Comparison of ENCODE assay signal across 13 cellular contexts in the genomic region with DNA sequence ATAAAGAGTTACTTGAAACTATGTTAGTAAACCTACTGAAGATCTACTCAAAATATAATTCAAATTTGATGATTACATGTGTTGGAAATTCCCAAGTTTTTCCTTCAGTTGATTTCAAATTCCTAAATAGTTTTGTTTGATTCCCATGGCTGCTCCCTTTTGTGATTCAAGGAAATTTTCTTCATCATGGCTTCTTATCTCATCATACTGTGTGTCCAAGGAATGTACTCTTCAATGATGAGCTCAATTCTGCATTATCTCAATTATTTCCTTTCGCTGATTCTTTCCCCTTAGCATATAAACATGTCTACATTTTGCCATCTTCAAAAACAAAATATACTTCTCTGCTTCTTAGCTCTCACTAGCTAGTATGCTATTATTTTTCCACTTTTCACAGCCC.
DNase-seq lines count a peak whose midpoint lies in the region; ATAC-seq and TF ChIP-seq lines count a peak whose summit lies in the region.
"Had no signal": no experiment of that assay in that cellular context is flagged by ENCODE, and none has a peak within 500 bp of the region (broad histone marks: within the 10 kb centered on the region; RNA-seq: fewer than 3 reads in every experiment).

No MANE protein-coding gene starts in this region.

- no peak overlapping the region for H3K4me2 ChIP-seq in smooth muscle cell
- H3K4me2 ChIP-seq: BLaER1 treated with 17β-estradiol and CSF1 and Interleukin-3, amounts not matched to agents 10 nM and 100 nM had no signal

- H3K9me3 Mint-ChIP-seq in activated T-helper 17 cell treated with anti-CD3 and anti-CD28 coated beads, Interleukin-2, amount 50 U/mL, for 72 hours, result no peaks in the 10 kb centered on the region
- H3K9me3 Mint-ChIP-seq: HFFc6 had no signal

- H3K4me3 Mint-ChIP-seq in activated T-helper 17 cell treated with anti-CD3 and anti-CD28 coated beads, Interleukin-2, amount 50 U/mL, for 72 hours, result no peak overlapping the region
- H3K4me3 Mint-ChIP-seq: CD4-positive, CD25-positive, alpha-beta regulatory T cell; HFFc6 had no signal

- 96% methylated on average over 1 of the region's 1 CpG for WGBS in smooth muscle cell (ENCODE audit: low lambda C conversion rate)

- H3K79me2 ChIP-seq in smooth muscle cell (ENCODE audit: low read depth), result no peaks in the 10 kb centered on the region

- H4K20me1 ChIP-seq in smooth muscle cell (ENCODE audit: low read depth), result no peaks in the 10 kb centered on the region
- H4K20me1 ChIP-seq: BLaER1 treated with 17β-estradiol and CSF1 and Interleukin-3, amounts not matched to agents 10 nM and 100 nM had no signal

- TF ChIP-seq CTCF in smooth muscle cell (IDR thresholded peaks at IDR 0.05; ENCODE audit: borderline replicate concordance, insufficient read depth, poor library complexity, severe bottlenecking), result no peak

- H3K36me3 ChIP-seq in smooth muscle cell (ENCODE audit: low read depth), result no peaks in the 10 kb centered on the region
- H3K36me3 ChIP-seq: BLaER1 treated with 17β-estradiol and CSF1 and Interleukin-3, amounts not matched to agents 10 nM and 100 nM had no signal

- H3K27me3 ChIP-seq in smooth muscle cell (ENCODE audit: low read depth), result no peaks in the 10 kb centered on the region
- H3K27me3 ChIP-seq: BLaER1 treated with 17β-estradiol and CSF1 and Interleukin-3, amounts not matched to agents 10 nM and 100 nM had no signal

- H3K27me3 Mint-ChIP-seq in activated T-helper 17 cell treated with anti-CD3 and anti-CD28 coated beads, Interleukin-2, amount 50 U/mL, for 72 hours, result no peaks in the 10 kb centered on the region
- H3K27me3 Mint-ChIP-seq: CD4-positive, CD25-positive, alpha-beta regulatory T cell had no signal

- no peak overlapping the region for H3K9ac ChIP-seq in smooth muscle cell (ENCODE audit: low read depth)
- H3K9ac ChIP-seq: BLaER1 treated with 17β-estradiol and CSF1 and Interleukin-3, amounts not matched to agents 10 nM and 100 nM had no signal

- H3K4me3 ChIP-seq in smooth muscle cell, result no peak overlapping the region
- H3K4me3 ChIP-seq: BLaER1 treated with 17β-estradiol and CSF1 and Interleukin-3, amounts not matched to agents 10 nM and 100 nM had no signal

- H3F3A ChIP-seq in smooth muscle cell (ENCODE audit: low read depth), result no peaks in the 10 kb centered on the region

- no peak overlapping the region for H3K27ac Mint-ChIP-seq in activated T-helper 17 cell treated with anti-CD3 and anti-CD28 coated beads, Interleukin-2, amount 50 U/mL, for 72 hours
- H3K27ac Mint-ChIP-seq: CD4-positive, CD25-positive, alpha-beta regulatory T cell; HFFc6 had no signal

- DNase-seq in EH (ENCODE audit: low read depth) (peak; percentile 42), amniotic epithelial cell (ENCODE audit: low read depth) (peak; percentile 30), fibroblast of peridontal ligament (ENCODE audit: extremely low read depth) (peak; percentile 5), smooth muscle cell (lab: John Stamatoyannopoulos, UW; ENCODE audit: unreplicated experiment) (no peak), NK-92 (lab: John Stamatoyannopoulos, UW; ENCODE audit: unreplicated experiment) (no peak), NCI-H774 (lab: John Stamatoyannopoulos, UW) (no peak)
- DNase-seq: ACHN; CD4-positive, CD25-positive, alpha-beta regulatory T cell; HCEC 1CT; HFFc6 had no signal

- H3K4me1 Mint-ChIP-seq in activated T-helper 17 cell treated with anti-CD3 and anti-CD28 coated beads, Interleukin-2, amount 50 U/mL, for 72 hours, result no peaks in the 10 kb centered on the region
- H3K4me1 Mint-ChIP-seq: CD4-positive, CD25-positive, alpha-beta regulatory T cell had no signal

- no peaks in the 10 kb centered on the region for H3K4me1 ChIP-seq in smooth muscle cell (ENCODE audit: low read depth)
- H3K4me1 ChIP-seq: BLaER1 treated with 17β-estradiol and CSF1 and Interleukin-3, amounts not matched to agents 10 nM and 100 nM had no signal

- H3K9me3 ChIP-seq in smooth muscle cell (replicated peaks; ENCODE audit: low read depth), result no peaks in the 10 kb centered on the region

- H3K27ac ChIP-seq in smooth muscle cell (ENCODE audit: low read depth), result no peak overlapping the region
- H3K27ac ChIP-seq: BLaER1 treated with 17β-estradiol and CSF1 and Interleukin-3, amounts not matched to agents 10 nM and 100 nM had no signal

- H3K36me3 Mint-ChIP-seq in activated T-helper 17 cell treated with anti-CD3 and anti-CD28 coated beads, Interleukin-2, amount 50 U/mL, for 72 hours (ENCODE audit: low read depth), result no peaks in the 10 kb centered on the region
- H3K36me3 Mint-ChIP-seq: CD4-positive, CD25-positive, alpha-beta regulatory T cell had no signal

- ATAC-seq in activated T-helper 17 cell treated with anti-CD3 and anti-CD28 coated beads, Interleukin-2, amount 50 U/mL, for 72 hours (replicated peaks), result no peak
- ATAC-seq: HepG2 had no signal

- peak overlapping the region; percentile 14 for H2AFZ ChIP-seq in smooth muscle cell (ENCODE audit: low read depth)

Comparison
In these comparisons a context has a peak if more than half of its experiments do, and no peak if none do; other contexts are left out.
1. DNase-seq: peak in EH (single experiment), amniotic epithelial cell (single experiment) and fibroblast of peridontal ligament (single experiment); none in smooth muscle cell (single experiment), NK-92 (single experiment) and NCI-H774 (single experiment).